In the genomic region with DNA sequence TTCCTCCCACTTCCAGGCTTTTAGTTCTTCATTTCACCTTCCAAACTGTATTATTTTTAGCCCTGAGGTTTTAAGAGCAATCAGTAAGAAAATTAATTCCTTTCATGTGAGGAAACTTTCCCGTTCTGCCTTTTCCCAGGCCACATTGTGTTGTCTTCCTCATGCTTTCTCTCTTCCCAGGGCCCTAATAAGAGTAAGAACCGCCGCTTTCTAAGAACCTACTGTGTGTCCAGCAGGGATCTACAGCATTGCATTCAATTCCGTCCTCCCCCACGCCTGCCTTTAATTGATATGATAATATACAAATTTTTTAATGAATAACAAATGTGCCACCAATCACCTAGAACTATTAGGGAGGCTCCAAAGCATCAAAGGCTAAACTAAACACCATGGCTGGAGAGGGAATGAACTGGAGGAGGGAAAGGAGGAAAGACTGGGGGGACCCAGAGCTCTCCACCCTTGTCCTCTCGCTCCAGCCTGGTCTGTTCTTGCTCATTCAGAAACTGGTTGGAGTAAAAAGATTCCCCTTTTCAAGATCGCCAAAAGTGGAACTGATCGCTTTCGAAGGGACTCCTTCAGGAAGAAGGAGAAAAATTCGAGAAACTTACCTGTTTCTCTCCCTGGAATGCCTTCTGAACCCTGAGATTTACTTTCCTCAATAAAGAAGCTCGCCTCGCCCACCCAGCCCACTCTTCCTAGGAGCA, we compare ENCODE assay signal across 9 cellular contexts. TPM values are rescaled to one million over a fixed set of nuclear protein-coding genes. Genes with fewer than 3 reads are reported as not detected.
DNase-seq lines count a peak whose midpoint lies in the region; TF ChIP-seq lines count a peak whose summit lies in the region.
"Had no signal": no experiment of that assay in that cellular context is flagged by ENCODE, and none has a peak within 500 bp of the region (broad histone marks: within the 10 kb centered on the region; RNA-seq: fewer than 3 reads in every experiment).

No MANE protein-coding gene starts in this region.

- TF ChIP-seq CTCF in BE2C (IDR thresholded peaks at IDR 0.05; ENCODE audit: low read depth, low read length) (no peak), HL-60 (IDR thresholded peaks at IDR 0.05; ENCODE audit: insufficient read depth, low read length) (no peak), Peyer's patch (IDR thresholded peaks at IDR 0.05) (no peak)

- H3K4me1 ChIP-seq in BE2C (no peaks in the 10 kb centered on the region), Peyer's patch (peaks cover 0 to 9% (median 2%) of the 10 kb centered on the region in 4 donors)

- peak overlapping the region; percentile 81 for H3K4me3 Mint-ChIP-seq in activated naive CD8-positive, alpha-beta T cell treated with anti-CD3 and anti-CD28 coated beads for 36 hours

- H3K4me3 ChIP-seq in BE2C (ENCODE audit: low read depth, low read length) (peak overlapping the region; percentile 7), HL-60 (replicated peaks; ENCODE audit: insufficient read depth, low read length) (peak overlapping the region; percentile 42), Peyer's patch (no peak overlapping the region)

- H3K9me3 ChIP-seq in BE2C (no peaks in the 10 kb centered on the region), Peyer's patch (no peaks in the 10 kb centered on the region)

- peaks cover 4% of the 10 kb centered on the region for H3K9me3 Mint-ChIP-seq in activated naive CD8-positive, alpha-beta T cell treated with anti-CD3 and anti-CD28 coated beads for 36 hours

- H3K36me3 Mint-ChIP-seq in activated naive CD8-positive, alpha-beta T cell treated with anti-CD3 and anti-CD28 coated beads for 36 hours, result peaks cover 5% of the 10 kb centered on the region

- no peaks in the 10 kb centered on the region for H3K27me3 ChIP-seq in BE2C
- no peaks in the 10 kb centered on the region for H3K27me3 ChIP-seq in HL-60 (ENCODE audit: insufficient read depth, poor library complexity, severe bottlenecking)
- no peaks in the 10 kb centered on the region for H3K27me3 ChIP-seq in Peyer's patch

- H3K27ac ChIP-seq in HL-60 (replicated peaks) (peak overlapping the region; percentile 64), Peyer's patch (no peak overlapping the region)
- H3K27ac ChIP-seq: WERI-Rb-1 had no signal

- H3K36me3 ChIP-seq in BE2C (no peaks in the 10 kb centered on the region), Peyer's patch (no peaks in the 10 kb centered on the region)

- TF ChIP-seq POLR2A in Peyer's patch (IDR thresholded peaks at IDR 0.05), result no peak

- H3K4me1 Mint-ChIP-seq in activated naive CD8-positive, alpha-beta T cell treated with anti-CD3 and anti-CD28 coated beads for 36 hours, result peaks cover 44% of the 10 kb centered on the region

- H3K27me3 Mint-ChIP-seq in activated naive CD8-positive, alpha-beta T cell treated with anti-CD3 and anti-CD28 coated beads for 36 hours, result peaks cover 15% of the 10 kb centered on the region

- no peak for DNase-seq in BE2C
- DNase-seq in HL-60 (ENCODE audit: low read depth in 1 of 2, low spot score in 1 of 2), result no peak
- DNase-seq in activated naive CD8-positive, alpha-beta T cell treated with anti-CD3 and anti-CD28 coated beads for 36 hours, result no peak
- DNase-seq in medulla oblongata (ENCODE audit: extremely low spot score), result peak; percentile 68
- DNase-seq in GF-D8 (lab: John Stamatoyannopoulos, UW), result no peak
- DNase-seq in iPS-NIHi11 (ENCODE audit: low spot score), result no peak
- DNase-seq in Peyer's patch, result no peak
- DNase-seq in globus pallidus (ENCODE audit: low spot score), result no peak
- DNase-seq: WERI-Rb-1 had no signal

- H3K27ac Mint-ChIP-seq in activated naive CD8-positive, alpha-beta T cell treated with anti-CD3 and anti-CD28 coated beads for 36 hours, result no peak overlapping the region

RNA-seq across cellular contexts. Expression of a gene that starts 46.8 kb away (rescaled TPM):
- 0.08 TPM for polyA plus RNA-seq in BE2C (2012; ENCODE audit: insufficient read depth, insufficient read length, low read depth)
- total RNA-seq in activated naive CD8-positive, alpha-beta T cell treated with anti-CD3 and anti-CD28 coated beads for 36 hours, result not detected
- not detected for total RNA-seq in Peyer's patch

RNA-seq across cellular contexts. Expression of a gene that starts 54.7 kb away (rescaled TPM):
- not detected for polyA plus RNA-seq in BE2C (2012; ENCODE audit: insufficient read depth, insufficient read length, low read depth)
- not detected for total RNA-seq in activated naive CD8-positive, alpha-beta T cell treated with anti-CD3 and anti-CD28 coated beads for 36 hours
- total RNA-seq in Peyer's patch, result not detected

RNA-seq across cellular contexts. Expression of a gene that starts 57.5 kb away (rescaled TPM):
- polyA plus RNA-seq in BE2C (2012; ENCODE audit: insufficient read depth, insufficient read length, low read depth), result 17.5 TPM
- 10 to 100 TPM; 39.4 to 39.6 TPM for total RNA-seq in activated naive CD8-positive, alpha-beta T cell treated with anti-CD3 and anti-CD28 coated beads for 36 hours
- 100 to 1,000 TPM in 1 of 4 donors, 10 to 100 TPM in 3; 53.8 to 106 (median 58.7) TPM for total RNA-seq in Peyer's patch

Comparison
In these comparisons a context has a peak if more than half of its experiments do, and no peak if none do; other contexts are left out.
1. H3K4me3 ChIP-seq: peak in BE2C (single experiment) and HL-60 (single experiment); none in Peyer's patch (0 of 4).